Comparison of ENCODE assay signal across 9 cellular contexts in the genomic region with DNA sequence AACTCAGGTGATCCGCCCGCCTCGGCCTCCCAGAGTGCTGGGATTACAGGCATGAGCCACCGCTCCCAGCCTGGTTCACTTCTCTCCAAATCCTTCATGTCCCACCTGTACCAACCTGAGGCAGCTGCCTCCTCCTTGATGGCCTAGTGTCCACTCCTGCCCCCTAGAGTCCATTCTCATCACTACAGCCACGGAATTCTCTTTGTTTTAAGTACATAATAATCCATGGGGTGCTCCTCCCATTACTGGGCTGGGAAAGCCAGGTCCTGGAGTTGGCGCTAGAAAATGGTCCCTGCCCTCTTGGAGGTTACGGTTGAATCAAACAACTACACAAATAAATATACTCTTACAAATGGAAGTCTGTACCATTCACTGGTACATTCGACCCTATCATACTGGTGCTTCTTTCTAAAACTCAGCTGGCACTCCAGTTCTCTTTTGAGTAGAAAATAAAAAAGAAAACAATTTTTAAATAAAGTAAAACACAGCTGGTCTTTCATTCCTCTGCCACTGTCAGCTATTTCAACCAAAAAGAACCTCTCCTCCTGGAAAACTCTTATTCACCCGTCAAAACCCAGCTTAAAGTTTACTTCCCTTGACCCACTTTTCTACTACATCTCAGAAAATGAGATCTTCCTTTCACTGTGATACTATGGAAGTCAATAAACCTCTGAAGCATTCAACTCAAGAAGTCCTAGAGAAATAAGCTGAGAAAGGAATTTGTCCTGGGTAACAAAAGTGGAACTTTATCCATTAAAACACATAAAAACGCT. TPM values are rescaled to one million over a fixed set of nuclear protein-coding genes. Genes with fewer than 3 reads are reported as not detected.
DNase-seq lines count a peak whose midpoint lies in the region; ATAC-seq and TF ChIP-seq lines count a peak whose summit lies in the region.
"Had no signal": no experiment of that assay in that cellular context is flagged by ENCODE, and none has a peak within 500 bp of the region (broad histone marks: within the 10 kb centered on the region; RNA-seq: fewer than 3 reads in every experiment).

No MANE protein-coding gene starts in this region.

- peak; percentile 29; the same call in 1 of the 2 replicates for TF ChIP-seq RAD21 in Ishikawa (IDR thresholded peaks at IDR 0.05; ENCODE audit: low read depth)

- H3K4me1 ChIP-seq in DOHH2 (ENCODE audit: control insufficient read depth, low read length): peaks cover 38% of the 10 kb centered on the region

- TF ChIP-seq CTCF in DOHH2 (IDR thresholded peaks at IDR 0.05; ENCODE audit: low read depth, low read length, poor library complexity, severe bottlenecking): peak; percentile 76
- no peak for TF ChIP-seq CTCF in coronary artery (IDR thresholded peaks at IDR 0.05)

- no peak for ATAC-seq in GM19455 (IDR thresholded peaks at IDR 0.05; ENCODE audit: unreplicated experiment)

- H3K9me3 ChIP-seq in DOHH2 (ENCODE audit: control insufficient read depth, insufficient read depth, low read length): peaks cover 11% of the 10 kb centered on the region; the same call in 1 of the 2 replicates

- TF ChIP-seq EP300 in Ishikawa (IDR thresholded peaks at IDR 0.05; ENCODE audit: borderline replicate concordance): no peak

- no peaks in the 10 kb centered on the region for H3F3A ChIP-seq in DOHH2 (ENCODE audit: control insufficient read depth, insufficient read depth)

- H4K20me1 ChIP-seq in DOHH2 (ENCODE audit: control insufficient read depth, insufficient read depth, low read depth, low read length): no peaks in the 10 kb centered on the region

- H3K36me3 ChIP-seq in DOHH2 (ENCODE audit: control insufficient read depth, low read length): no peaks in the 10 kb centered on the region

- no peak overlapping the region for H3K4me2 ChIP-seq in DOHH2 (ENCODE audit: low read length)

- H3K4me3 ChIP-seq in DOHH2 (ENCODE audit: low read length) (no peak overlapping the region), coronary artery (no peak overlapping the region)
- H3K4me3 ChIP-seq: skin epidermis had no signal

- peak; percentile 63 to 68 for DNase-seq in activated T-cell treated with anti-CD3 and anti-CD28 coated beads, Interleukin-2, amount 50 U/mL, for 48 hours
- DNase-seq in kidney tubule cell (ENCODE audit: low spot score): peak; percentile 44
- no peak for DNase-seq in NCI-H446 treated with DMSO at 0.1 percent for 48 hours (lab: John Stamatoyannopoulos, UW)
- DNase-seq in ureter (ENCODE audit: low spot score): no peak
- no peak for DNase-seq in coronary artery (ENCODE audit: low spot score)

- H3K9me2 ChIP-seq in DOHH2 (replicated peaks; ENCODE audit: control insufficient read depth, low read length): no peaks in the 10 kb centered on the region

- no peaks in the 10 kb centered on the region for H3K27me3 ChIP-seq in DOHH2 (ENCODE audit: control insufficient read depth, low read length)

- H3K27ac ChIP-seq in DOHH2 (ENCODE audit: low read depth, low read length): no peak overlapping the region
- H3K27ac ChIP-seq in coronary artery: no peak overlapping the region
- H3K27ac ChIP-seq: skin epidermis had no signal

- H3K79me2 ChIP-seq in DOHH2 (ENCODE audit: control insufficient read depth, low read length): no peaks in the 10 kb centered on the region

TF ChIP-seq in Ishikawa, 13 proteins besides CTCF, POLR2A, EP300 and RAD21:
- no peak for TF ChIP-seq CEBPB (IDR thresholded peaks at IDR 0.05)
- TF ChIP-seq, protein P1, sequence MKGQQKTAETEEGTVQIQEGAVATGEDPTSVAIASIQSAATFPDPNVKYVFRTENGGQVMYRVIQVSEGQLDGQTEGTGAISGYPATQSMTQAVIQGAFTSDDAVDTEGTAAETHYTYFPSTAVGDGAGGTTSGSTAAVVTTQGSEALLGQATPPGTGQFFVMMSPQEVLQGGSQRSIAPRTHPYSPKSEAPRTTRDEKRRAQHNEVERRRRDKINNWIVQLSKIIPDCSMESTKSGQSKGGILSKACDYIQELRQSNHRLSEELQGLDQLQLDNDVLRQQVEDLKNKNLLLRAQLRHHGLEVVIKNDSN (IDR thresholded peaks at IDR 0.05): no peak
TF ChIP-seq in Ishikawa: peak in this region for 0.

RNA-seq across cellular contexts. Expression of a gene that starts 22.4 kb away (rescaled TPM):
- total RNA-seq in ureter: 54.2 TPM

RNA-seq across cellular contexts. Expression of a gene that starts 32.1 kb away (rescaled TPM):
- total RNA-seq in ureter: 78.9 TPM

Comparison
In these comparisons a context has a peak if more than half of its experiments do, and no peak if none do; other contexts are left out.
1. DNase-seq: peak in activated T-cell treated with anti-CD3 and anti-CD28 coated beads, Interleukin-2, amount 50 U/mL, for 48 hours (2 of 2) and kidney tubule cell (single experiment); none in NCI-H446 treated with DMSO at 0.1 percent for 48 hours (single experiment), ureter (single experiment) and coronary artery (single experiment).